In genomic region chrX:31139966-31140365, GRCh38 we compare ENCODE assay signal across 22 cellular contexts.
"Had no signal": no experiment of that assay in that cellular context is flagged by ENCODE, and none has a peak within 500 bp of the region (broad histone marks: within the 10 kb centered on the region; RNA-seq: fewer than 3 reads in every experiment).

No MANE protein-coding gene starts in this region.

- H3K36me3 Mint-ChIP-seq: activated CD4-positive, alpha-beta memory T cell treated with anti-CD3 and anti-CD28 coated beads for 36 hours; activated naive CD8-positive, alpha-beta T cell had no signal

- H3K4me1 ChIP-seq: body of pancreas, colonic mucosa, sigmoid colon had no signal

- H3K27me3 ChIP-seq: body of pancreas, colonic mucosa, hepatocyte, sigmoid colon, spleen had no signal

- FAIRE-seq: keratinocyte had no signal

- H3K27ac Mint-ChIP-seq: activated CD4-positive, alpha-beta memory T cell treated with anti-CD3 and anti-CD28 coated beads for 36 hours; activated CD4-positive, alpha-beta T cell treated with anti-CD3 and anti-CD28 coated beads for 36 hours; activated naive CD8-positive, alpha-beta T cell; endodermal cell; nephron; stimulated activated naive B cell treated with anti-CD40 and anti-IgM and Interleukin-4, amounts not matched to agents 10 μg/mL and 1 μg/mL and 100 μg/mL, for 72 hours; T-helper 17 cell; WTC11 had no signal

- H3K9me3 Mint-ChIP-seq: activated CD4-positive, alpha-beta memory T cell treated with anti-CD3 and anti-CD28 coated beads for 36 hours had no signal

- H3K4me3 ChIP-seq: body of pancreas, colonic mucosa, hepatocyte, lung, sigmoid colon, spleen had no signal

- ATAC-seq: activated CD4-positive, alpha-beta T cell treated with anti-CD3 and anti-CD28 coated beads for 36 hours; body of pancreas; stimulated activated naive B cell treated with anti-CD40 and anti-IgM and Interleukin-4, amounts not matched to agents 10 μg/mL and 1 μg/mL and 100 μg/mL, for 72 hours; T-helper 17 cell; WTC11 had no signal

- H3K4me2 ChIP-seq: hepatocyte had no signal

- H3K9me3 ChIP-seq: body of pancreas, colonic mucosa, sigmoid colon had no signal

- DNase-seq: activated CD4-positive, alpha-beta memory T cell treated with anti-CD3 and anti-CD28 coated beads for 36 hours; activated CD4-positive, alpha-beta T cell treated with anti-CD3 and anti-CD28 coated beads for 36 hours; activated T-cell treated with anti-CD3 and anti-CD28 coated beads for 4 hours; amygdala; body of pancreas; caudate nucleus; colonic mucosa; endodermal cell; foreskin fibroblast; midbrain; posterior cingulate gyrus; sigmoid colon; spleen; stimulated activated naive B cell treated with anti-CD40 and anti-IgM and Interleukin-4, amounts not matched to agents 10 μg/mL and 1 μg/mL and 100 μg/mL, for 72 hours; T-helper 17 cell had no signal

- H3K27me3 Mint-ChIP-seq: activated CD4-positive, alpha-beta memory T cell treated with anti-CD3 and anti-CD28 coated beads for 36 hours; activated naive CD8-positive, alpha-beta T cell; stimulated activated naive B cell treated with anti-CD40 and anti-IgM and Interleukin-4, amounts not matched to agents 10 μg/mL and 1 μg/mL and 100 μg/mL, for 72 hours; T-helper 17 cell had no signal

- H3K79me2 ChIP-seq: hepatocyte had no signal

- H3K4me3 Mint-ChIP-seq: activated CD4-positive, alpha-beta memory T cell treated with anti-CD3 and anti-CD28 coated beads for 36 hours; activated CD4-positive, alpha-beta T cell treated with anti-CD3 and anti-CD28 coated beads for 36 hours; activated naive CD8-positive, alpha-beta T cell; endodermal cell; nephron; stimulated activated naive B cell treated with anti-CD40 and anti-IgM and Interleukin-4, amounts not matched to agents 10 μg/mL and 1 μg/mL and 100 μg/mL, for 72 hours; T-helper 17 cell; WTC11 had no signal

- H3K4me1 Mint-ChIP-seq: endodermal cell, nephron, T-helper 17 cell had no signal

- H2AFZ ChIP-seq: hepatocyte had no signal

- H3K36me3 ChIP-seq: colonic mucosa, spleen had no signal

- H3K27ac ChIP-seq: body of pancreas, colonic mucosa, epithelial cell of prostate, hepatocyte, sigmoid colon, spleen had no signal
